8 cellular contexts compared by ENCODE assay signal in genomic region chr1:145464708-145465336, GRCh38. TPM values are rescaled to one million over a fixed set of nuclear protein-coding genes. Genes with fewer than 3 reads are reported as not detected.
DNase-seq lines count a peak whose midpoint lies in the region; ATAC-seq, FAIRE-seq and TF ChIP-seq lines count a peak whose summit lies in the region.
"Not testable (repeated sequence)": the region's sequence is repeated elsewhere in the genome, so short reads cannot be mapped to it uniquely, and the experiment has no call there.

No MANE protein-coding gene starts in this region.

- H3K4me2 ChIP-seq in A549, result peak overlapping the region; percentile 67

- 9% methylated on average over 6 of the region's 21 CpGs for WGBS in A549 (ENCODE audit: missing lambda C conversion rate)

- in situ Hi-C loops in gastrocnemius medialis (cut with MboI; ENCODE audit: low sequenced_read_pairs in 4 of 4), result not testable (repeated sequence)

- H3K4me1 Mint-ChIP-seq in activated T-helper 1 cell treated with anti-CD3 and anti-CD28 coated beads, Interleukin-12 subunit alpha, Interleukin-12 subunit beta, Interleukin-2, Interleukin-4 antibody, amounts not matched to agents 30 ng/mL and 10 ng/mL and 1 ng/mL, durations not matched to agents 14 hours and 24 hours and 36 hours (ENCODE audit: low read depth); effector memory CD8-positive, alpha-beta T cell (ENCODE audit: low read depth in 2 of 2): not testable (repeated sequence)

- not testable (repeated sequence) for DNase-seq in A549 (ENCODE audit: low read depth in 1 of 2, low spot score in 1 of 2); NB4 (ENCODE audit: low read depth); activated T-helper 1 cell treated with anti-CD3 and anti-CD28 coated beads, Interleukin-12 subunit alpha, Interleukin-12 subunit beta, Interleukin-2, Interleukin-4 antibody, amounts not matched to agents 30 ng/mL and 10 ng/mL and 1 ng/mL, durations not matched to agents 14 hours and 24 hours and 36 hours (ENCODE audit: low spot score); effector memory CD8-positive, alpha-beta T cell; left colon; gastrocnemius medialis

- not testable (repeated sequence) for H3K4me1 ChIP-seq in A549, gastrocnemius medialis

- not testable (repeated sequence) for H3K27me3 Mint-ChIP-seq in activated T-helper 1 cell treated with anti-CD3 and anti-CD28 coated beads, Interleukin-12 subunit alpha, Interleukin-12 subunit beta, Interleukin-2, Interleukin-4 antibody, amounts not matched to agents 30 ng/mL and 10 ng/mL and 1 ng/mL, durations not matched to agents 14 hours and 24 hours and 36 hours (ENCODE audit: insufficient read depth); effector memory CD8-positive, alpha-beta T cell

- TF ChIP-seq POLR2A in A549 (IDR thresholded peaks at IDR 0.05; ENCODE audit: low read length); NB4 (IDR thresholded peaks at IDR 0.05; ENCODE audit: extremely low read depth, insufficient read length); gastrocnemius medialis (IDR thresholded peaks at IDR 0.05): not testable (repeated sequence)

- H3K36me3 Mint-ChIP-seq in activated T-helper 1 cell treated with anti-CD3 and anti-CD28 coated beads, Interleukin-12 subunit alpha, Interleukin-12 subunit beta, Interleukin-2, Interleukin-4 antibody, amounts not matched to agents 30 ng/mL and 10 ng/mL and 1 ng/mL, durations not matched to agents 14 hours and 24 hours and 36 hours (ENCODE audit: low read depth), result not testable (repeated sequence)
- peaks cover 11% of the 10 kb centered on the region for H3K36me3 Mint-ChIP-seq in effector memory CD8-positive, alpha-beta T cell (ENCODE audit: insufficient read depth)

- peak overlapping the region in 1 of 2 experiments; percentile 81; a peak in 3 of 6 replicates for H3K27ac ChIP-seq in A549
- H3K27ac ChIP-seq in gastrocnemius medialis, result not testable (repeated sequence)

- peak overlapping the region; percentile 31; the same call in 2 of the 3 replicates for H3K4me3 ChIP-seq in A549
- H3K4me3 ChIP-seq in NB4 (ENCODE audit: low read depth, low read length), result peak overlapping the region; percentile 21
- H3K4me3 ChIP-seq in gastrocnemius medialis, result peak overlapping the region in 3 of 4 donors; percentile 49 to 73 (median 52)

- TF ChIP-seq CTCF in A549 (IDR thresholded peaks at IDR 0.05); NB4 (IDR thresholded peaks at IDR 0.05; ENCODE audit: low read depth, low read length); gastrocnemius medialis (IDR thresholded peaks at IDR 0.05 in 4 of 5, conservative IDR thresholded peaks at IDR 0.05 in 1 of 5): not testable (repeated sequence)

- FAIRE-seq in A549 (lab: Jason Lieb, UNC), result not testable (repeated sequence)

- intact Hi-C loops in activated T-helper 1 cell treated with anti-CD3 and anti-CD28 coated beads, Interleukin-12 subunit alpha, Interleukin-12 subunit beta, Interleukin-2, Interleukin-4 antibody, amounts not matched to agents 30 ng/mL and 10 ng/mL and 1 ng/mL, durations not matched to agents 14 hours and 24 hours and 36 hours (cut with micrococcal nuclease); left colon (cut with DNase I, micrococcal nuclease); gastrocnemius medialis (cut with DNase I; ENCODE audit: low total_unique reads): not testable (repeated sequence)

- CTCF ChIA-PET in A549 (lab: Yijun Ruan, JAX), result not testable (repeated sequence)

- not testable (repeated sequence) for TF ChIP-seq RAD21 in A549 (conservative IDR thresholded peaks at IDR 0.05 in 1 of 2, IDR thresholded peaks at IDR 0.05 in 1 of 2)

- H3K36me3 ChIP-seq in gastrocnemius medialis, result not testable (repeated sequence)

- H3K9me3 Mint-ChIP-seq in activated T-helper 1 cell treated with anti-CD3 and anti-CD28 coated beads, Interleukin-12 subunit alpha, Interleukin-12 subunit beta, Interleukin-2, Interleukin-4 antibody, amounts not matched to agents 30 ng/mL and 10 ng/mL and 1 ng/mL, durations not matched to agents 14 hours and 24 hours and 36 hours; effector memory CD8-positive, alpha-beta T cell: not testable (repeated sequence)

- peak overlapping the region; percentile 80 for H3K4me3 Mint-ChIP-seq in activated T-helper 1 cell treated with anti-CD3 and anti-CD28 coated beads, Interleukin-12 subunit alpha, Interleukin-12 subunit beta, Interleukin-2, Interleukin-4 antibody, amounts not matched to agents 30 ng/mL and 10 ng/mL and 1 ng/mL, durations not matched to agents 14 hours and 24 hours and 36 hours
- peak overlapping the region; percentile 80 to 90 for H3K4me3 Mint-ChIP-seq in effector memory CD8-positive, alpha-beta T cell

- peak; percentile 10 to 21 for ATAC-seq in A549
- ATAC-seq in GM19025 (IDR thresholded peaks at IDR 0.05; ENCODE audit: low read depth, unreplicated experiment), result peak; percentile 15
- ATAC-seq in HG02973 (IDR thresholded peaks at IDR 0.05; ENCODE audit: unreplicated experiment), result peak; percentile 4
- ATAC-seq in effector memory CD8-positive, alpha-beta T cell (replicated peaks), result peak; percentile 9
- peak; percentile 23 for ATAC-seq in left colon
- ATAC-seq in gastrocnemius medialis, result peak in 1 of 2 donors; percentile 29

- POLR2A ChIA-PET in A549 (lab: Yijun Ruan, JAX), result interaction anchor here (0.6 to 0.9 kb wide), 5 partner anchors 40 to 544 kb away, joined by 3 to 14 read pairs (median 3); partner anchors contain the start of genes NBPF20, PIAS3, POLR3C and RNF115

- peak overlapping the region; percentile 90 for H3K27ac Mint-ChIP-seq in activated T-helper 1 cell treated with anti-CD3 and anti-CD28 coated beads, Interleukin-12 subunit alpha, Interleukin-12 subunit beta, Interleukin-2, Interleukin-4 antibody, amounts not matched to agents 30 ng/mL and 10 ng/mL and 1 ng/mL, durations not matched to agents 14 hours and 24 hours and 36 hours
- peak overlapping the region; percentile 92 to 99 for H3K27ac Mint-ChIP-seq in effector memory CD8-positive, alpha-beta T cell

- not testable (repeated sequence) for H3K9me3 ChIP-seq in A549, gastrocnemius medialis

- TF ChIP-seq EP300 in A549 (IDR thresholded peaks at IDR 0.05), result not testable (repeated sequence)

- peaks cover 0 to 29% (median 14%) of the 10 kb centered on the region in 3 donors for H3K27me3 ChIP-seq in gastrocnemius medialis

RNA-seq across cellular contexts. Expression of gene NBPF20, which starts 39.4 kb away (rescaled TPM):
- polyA plus RNA-seq in A549 (2011; rRNA removed), result 5.1 and 5.5 TPM in 2 replicates
- 1.2 and 1.3 TPM in 2 replicates for polyA plus RNA-seq in A549 (2012; cell fraction: cytosol; rRNA removed)
- polyA plus RNA-seq in A549 (2012; cell fraction: nucleus; rRNA removed), result 3.2 and 3.8 TPM in 2 replicates
- polyA plus RNA-seq in A549 (2017; fragmentation: RNase III; extraction: RNeasy Plus Mini Kit Qiagen cat#74134 plus additional on column Dnase treatment), result 1.3 to 1.6 TPM (median 1.5 TPM) in 3 replicates
- polyA minus RNA-seq in A549 (2011; rRNA and poly(A)+ RNA removed), result 5.7 and 5.9 TPM in 2 replicates
- total RNA-seq in activated T-helper 1 cell treated with anti-CD3 and anti-CD28 coated beads, Interleukin-12 subunit alpha, Interleukin-12 subunit beta, Interleukin-2, Interleukin-4 antibody, amounts not matched to agents 30 ng/mL and 10 ng/mL and 1 ng/mL, durations not matched to agents 14 hours and 24 hours and 36 hours, result 1.2 TPM in 2 replicates
- 1 to 10 TPM; 2.0 to 2.1 TPM for total RNA-seq in left colon
- under 1 TPM; 0.20 to 0.92 (median 0.55) TPM for total RNA-seq in gastrocnemius medialis
